ENCODE assay signal across 8 cellular contexts in genomic region chr11:126416542-126417090, GRCh38.
DNase-seq lines count a peak whose midpoint lies in the region; ATAC-seq and TF ChIP-seq lines count a peak whose summit lies in the region.

No MANE protein-coding gene starts in this region.

- H3K9me3 ChIP-seq in SK-N-SH (no peaks in the 10 kb centered on the region), left ventricle myocardium inferior (replicated peaks) (no peaks in the 10 kb centered on the region)

- H3K27ac ChIP-seq in SK-N-SH (ENCODE audit: low read depth in 2 of 2, low read length in 1 of 2), result no peak overlapping the region; a peak in 1 of 4 replicates
- peak overlapping the region; percentile 91 for H3K27ac ChIP-seq in left ventricle myocardium inferior (replicated peaks)

- H3K9me3 Mint-ChIP-seq in type B pancreatic cell, result no peaks in the 10 kb centered on the region

- no peak for TF ChIP-seq EP300 in SK-N-SH (IDR thresholded peaks at IDR 0.05; ENCODE audit: borderline replicate concordance in 1 of 2, low read depth in 1 of 2, low read length in 1 of 2)

- H3K4me3 ChIP-seq in SK-N-SH (ENCODE audit: low read depth in 2 of 2, low read length in 1 of 2) (peak overlapping the region in 1 of 2 experiments; percentile 38; a peak in 2 of 4 replicates), left ventricle myocardium inferior (peak overlapping the region; percentile 66)

- no peak for TF ChIP-seq RAD21 in SK-N-SH (IDR thresholded peaks at IDR 0.05; ENCODE audit: low read length)

- ATAC-seq in GM18870 (IDR thresholded peaks at IDR 0.05; ENCODE audit: unreplicated experiment), result peak; percentile 49
- ATAC-seq in HG03135 (IDR thresholded peaks at IDR 0.05; ENCODE audit: unreplicated experiment), result peak; percentile 87

- no peaks in the 10 kb centered on the region for H3K79me2 ChIP-seq in SK-N-SH (ENCODE audit: insufficient read depth)

- H3K4me2 ChIP-seq in SK-N-SH, result no peak overlapping the region

- intact Hi-C loops in left ventricle myocardium inferior (cut with micrococcal nuclease), result no loop called here

- no peaks in the 10 kb centered on the region for H3F3A ChIP-seq in SK-N-SH (replicated peaks; ENCODE audit: insufficient read depth)

- H3K9ac ChIP-seq in SK-N-SH, result no peak overlapping the region

- H3K9me2 ChIP-seq in SK-N-SH, result no peaks in the 10 kb centered on the region

- peaks cover 0 to 3% of the 10 kb centered on the region in 2 experiments; a peak in 1 of 4 replicates for H3K4me1 ChIP-seq in SK-N-SH (ENCODE audit: control insufficient read depth in 1 of 2, insufficient read depth in 2 of 2, low read depth in 1 of 2, low read length in 1 of 2)
- peaks cover 81% of the 10 kb centered on the region for H3K4me1 ChIP-seq in left ventricle myocardium inferior

- no peaks in the 10 kb centered on the region for H3K27me3 Mint-ChIP-seq in type B pancreatic cell

- peak; percentile 88 for DNase-seq in SK-N-SH
- DNase-seq in amygdala (lab: John Stamatoyannopoulos, UW), result peak in 55 of 56 donors; percentile 26 to 90 (median 75)
- DNase-seq in left ventricle myocardium inferior, result peak; percentile 91
- peak; percentile 57 for DNase-seq in pulmonary artery endothelial cell (ENCODE audit: low read depth, low spot score)
- DNase-seq in type B pancreatic cell (ENCODE audit: extremely low spot score, unreplicated experiment), result no peak
- DNase-seq in OCI-M2 (lab: John Stamatoyannopoulos, UW; ENCODE audit: unreplicated experiment), result no peak

- 78% methylated on average over 18 of the region's 52 CpGs for WGBS in SK-N-SH (ENCODE audit: low lambda C conversion rate)

- H3K36me3 ChIP-seq in SK-N-SH (replicated peaks in 1 of 2; ENCODE audit: control insufficient read depth in 1 of 2, insufficient read depth in 2 of 2, low read length in 1 of 2) (peaks cover 0 to 2% of the 10 kb centered on the region in 2 experiments), left ventricle myocardium inferior (peaks cover 13% of the 10 kb centered on the region)

- TF ChIP-seq CTCF in SK-N-SH (IDR thresholded peaks at IDR 0.05) (no peak), left ventricle myocardium inferior (IDR thresholded peaks at IDR 0.05; ENCODE audit: borderline replicate concordance) (no peak), type B pancreatic cell (conservative IDR thresholded peaks at IDR 0.05) (no peak)

- H3K27ac Mint-ChIP-seq in type B pancreatic cell, result peak overlapping the region; percentile 55

- H3K27me3 ChIP-seq in SK-N-SH (ENCODE audit: insufficient read depth), result no peaks in the 10 kb centered on the region
- no peaks in the 10 kb centered on the region for H3K27me3 ChIP-seq in left ventricle myocardium inferior (ENCODE audit: low read depth)

- no peaks in the 10 kb centered on the region for H4K20me1 ChIP-seq in SK-N-SH (ENCODE audit: insufficient read depth)

- peaks cover 9% of the 10 kb centered on the region for H3K36me3 Mint-ChIP-seq in type B pancreatic cell

- no peak overlapping the region; the same call in 1 of the 2 replicates for H2AFZ ChIP-seq in SK-N-SH (ENCODE audit: low read depth)

- H3K4me3 Mint-ChIP-seq in type B pancreatic cell, result peak overlapping the region; percentile 22

- peaks cover 11% of the 10 kb centered on the region for H3K4me1 Mint-ChIP-seq in type B pancreatic cell (ENCODE audit: unreplicated experiment)

- CTCF ChIA-PET in SK-N-SH (lab: Yijun Ruan, JAX), result no interaction called here

- POLR2A ChIA-PET in SK-N-SH (lab: Yijun Ruan, JAX), result no interaction called here

TF ChIP-seq in SK-N-SH, 30 proteins besides CTCF, POLR2A, EP300 and RAD21 (continues in another document):
- no peak for TF ChIP-seq ELF1 (IDR thresholded peaks at IDR 0.05)
- no peak for TF ChIP-seq ZBTB33 (IDR thresholded peaks at IDR 0.05; ENCODE audit: borderline replicate concordance, low read depth)
- TF ChIP-seq PBX3 (IDR thresholded peaks at IDR 0.05), result no peak
- TF ChIP-seq FOXJ3 (CRISPR knock-in tag; IDR thresholded peaks at IDR 0.05), result no peak
- TF ChIP-seq USF1 (IDR thresholded peaks at IDR 0.05; ENCODE audit: borderline replicate concordance, low read depth), result no peak
- TF ChIP-seq TAF1 (IDR thresholded peaks at IDR 0.05; ENCODE audit: borderline replicate concordance, low read depth, low read length), result no peak
- TF ChIP-seq MAX (IDR thresholded peaks at IDR 0.05; ENCODE audit: low read depth), result no peak
- TF ChIP-seq YY1 (IDR thresholded peaks at IDR 0.05; ENCODE audit: low read depth), result no peak
- TF ChIP-seq GATA2 (CRISPR knock-in tag; IDR thresholded peaks at IDR 0.05), result no peak
- no peak for TF ChIP-seq SMC3 (IDR thresholded peaks at IDR 0.05; ENCODE audit: low read depth, low read length)
- TF ChIP-seq FOSL2 (IDR thresholded peaks at IDR 0.05; ENCODE audit: borderline replicate concordance, low read depth), result no peak
- no peak for TF ChIP-seq CHD2 (IDR thresholded peaks at IDR 0.05; ENCODE audit: low read length, partially characterized antibody)
- no peak for TF ChIP-seq RFX5 (IDR thresholded peaks at IDR 0.05; ENCODE audit: low read length)
- no peak for TF ChIP-seq NFIC (IDR thresholded peaks at IDR 0.05; ENCODE audit: borderline replicate concordance)
- TF ChIP-seq EZH2phosphoT487 (IDR thresholded peaks at IDR 0.05; ENCODE audit: borderline replicate concordance, low read depth), result no peak
- TF ChIP-seq REST (IDR thresholded peaks at IDR 0.05; ENCODE audit: low read depth, low read length), result no peak
- no peak for TF ChIP-seq TEAD4 (IDR thresholded peaks at IDR 0.05; ENCODE audit: borderline replicate concordance, insufficient read depth)

Comparison
In these comparisons a context has a peak if more than half of its experiments do, and no peak if none do; other contexts are left out.
1. DNase-seq: peak in SK-N-SH (single experiment), amygdala (55 of 56), left ventricle myocardium inferior (single experiment) and pulmonary artery endothelial cell (single experiment); none in type B pancreatic cell (single experiment) and OCI-M2 (single experiment).